ENCODE assay signal across 17 cellular contexts in the genomic region with DNA sequence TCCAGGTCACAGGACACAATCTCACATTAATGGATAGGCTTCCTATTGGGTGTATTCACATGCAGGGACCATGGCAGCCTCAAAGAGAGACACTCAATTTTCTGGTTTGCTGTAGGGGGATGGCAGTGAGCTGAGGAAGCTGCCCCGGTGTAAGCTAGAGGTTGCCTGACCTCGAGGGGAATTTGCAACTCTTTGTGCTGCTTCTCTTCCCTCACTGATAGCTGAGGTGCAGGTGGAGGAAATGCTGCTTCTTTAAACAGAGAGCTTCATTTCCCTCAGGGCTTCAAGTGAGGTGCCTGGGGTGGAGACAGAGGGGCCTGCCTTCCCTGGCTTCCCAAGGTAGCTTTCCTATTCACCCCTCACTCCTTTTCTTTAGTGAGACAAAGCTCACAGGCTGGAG.
A peak's percentile ranks its signal among the peaks of the same experiment; 100 is the strongest.
DNase-seq lines count a peak whose midpoint lies in the region; ATAC-seq and TF ChIP-seq lines count a peak whose summit lies in the region.
"Had no signal": no experiment of that assay in that cellular context is flagged by ENCODE, and none has a peak within 500 bp of the region (broad histone marks: within the 10 kb centered on the region; RNA-seq: fewer than 3 reads in every experiment).

No MANE protein-coding gene starts in this region.

- DNase-seq in activated CD8-positive, alpha-beta T cell treated with anti-CD3 and anti-CD28 coated beads, Interleukin-2, amount 10 ng/mL, durations not matched to agents 7 days and 5 days, result peak; percentile 21
- no peak for DNase-seq in activated CD8-positive, alpha-beta T cell treated with anti-CD3 and anti-CD28 coated beads for 36 hours
- peak; percentile 72 for DNase-seq in esophagus muscularis mucosa (ENCODE audit: extremely low spot score)
- no peak for DNase-seq in stimulated activated naive B cell treated with anti-CD40 and anti-IgM and Interleukin-4, amounts not matched to agents 10 μg/mL and 1 μg/mL and 100 μg/mL, for 72 hours
- DNase-seq in AG20443 (ENCODE audit: low spot score), result no peak
- DNase-seq in midbrain (lab: John Stamatoyannopoulos, UW), result no peak
- DNase-seq: Caco-2; CD4-positive, CD25-positive, alpha-beta regulatory T cell; DMS53; NCI-H1930; NK-92 treated with Interleukin-12 subunit alpha and Interleukin-12 subunit beta, amount 100 ng/mL, for 24 hours; SJCRH30 had no signal

- H3K4me3 Mint-ChIP-seq in activated CD8-positive, alpha-beta T cell treated with anti-CD3 and anti-CD28 coated beads, Interleukin-2, amount 10 ng/mL, durations not matched to agents 7 days and 5 days, result no peak overlapping the region
- no peak overlapping the region for H3K4me3 Mint-ChIP-seq in activated CD8-positive, alpha-beta T cell treated with anti-CD3 and anti-CD28 coated beads for 36 hours
- no peak overlapping the region for H3K4me3 Mint-ChIP-seq in stimulated activated naive B cell treated with anti-CD40 and anti-IgM and Interleukin-4, amounts not matched to agents 10 μg/mL and 1 μg/mL and 100 μg/mL, for 72 hours
- H3K4me3 Mint-ChIP-seq: CD4-positive, CD25-positive, alpha-beta regulatory T cell had no signal

- H3K36me3 ChIP-seq in KOPT-K1 (ENCODE audit: insufficient read depth, low read length), result no peaks in the 10 kb centered on the region
- H3K36me3 ChIP-seq in esophagus muscularis mucosa, result no peaks in the 10 kb centered on the region
- H3K36me3 ChIP-seq: HAP-1, SJCRH30 had no signal

- no peaks in the 10 kb centered on the region for H3K27me3 ChIP-seq in esophagus muscularis mucosa
- H3K27me3 ChIP-seq: SJCRH30 had no signal

- no peak for ATAC-seq in activated CD8-positive, alpha-beta T cell treated with anti-CD3 and anti-CD28 coated beads, Interleukin-2, amount 10 ng/mL, durations not matched to agents 7 days and 5 days
- ATAC-seq in activated CD8-positive, alpha-beta T cell treated with anti-CD3 and anti-CD28 coated beads for 36 hours, result no peak
- ATAC-seq in stimulated activated naive B cell treated with anti-CD40 and anti-IgM and Interleukin-4, amounts not matched to agents 10 μg/mL and 1 μg/mL and 100 μg/mL, for 72 hours (replicated peaks), result peak; percentile 69 to 74
- no peak for ATAC-seq in GM18505 (IDR thresholded peaks at IDR 0.05; ENCODE audit: unreplicated experiment)

- CTCF ChIA-PET in activated CD8-positive, alpha-beta T cell treated with anti-CD3 and anti-CD28 coated beads, Interleukin-2, amount 10 ng/mL, durations not matched to agents 7 days and 5 days (lab: Charles Lee), result interaction anchor here (1.9 kb wide), 1 partner anchor 58 kb away, joined by 10 read pairs; no protein-coding TSS in a partner anchor
- CTCF ChIA-PET in activated CD8-positive, alpha-beta T cell treated with anti-CD3 and anti-CD28 coated beads for 36 hours (lab: Charles Lee), result no interaction called here

- H3K4me3 ChIP-seq in esophagus muscularis mucosa, result no peak overlapping the region
- H3K4me3 ChIP-seq: HAP-1, SJCRH30 had no signal

- peaks cover 36% of the 10 kb centered on the region for H3K4me1 Mint-ChIP-seq in activated CD8-positive, alpha-beta T cell treated with anti-CD3 and anti-CD28 coated beads, Interleukin-2, amount 10 ng/mL, durations not matched to agents 7 days and 5 days (ENCODE audit: low read depth)
- H3K4me1 Mint-ChIP-seq in activated CD8-positive, alpha-beta T cell treated with anti-CD3 and anti-CD28 coated beads for 36 hours (ENCODE audit: low read depth), result peaks cover 21% of the 10 kb centered on the region
- H3K4me1 Mint-ChIP-seq in stimulated activated naive B cell treated with anti-CD40 and anti-IgM and Interleukin-4, amounts not matched to agents 10 μg/mL and 1 μg/mL and 100 μg/mL, for 72 hours, result peaks cover 59 to 92% of the 10 kb centered on the region in 2 donors

- H3K9me3 ChIP-seq in KOPT-K1 (ENCODE audit: insufficient read depth, low read length, poor library complexity, severe bottlenecking), result peaks cover 16% of the 10 kb centered on the region
- peaks cover 0 to 8% (median 2%) of the 10 kb centered on the region in 4 donors for H3K9me3 ChIP-seq in esophagus muscularis mucosa
- H3K9me3 ChIP-seq: HAP-1, SJCRH30 had no signal

- H3K27ac Mint-ChIP-seq in activated CD8-positive, alpha-beta T cell treated with anti-CD3 and anti-CD28 coated beads, Interleukin-2, amount 10 ng/mL, durations not matched to agents 7 days and 5 days, result peak overlapping the region; percentile 39
- H3K27ac Mint-ChIP-seq in activated CD8-positive, alpha-beta T cell treated with anti-CD3 and anti-CD28 coated beads for 36 hours, result no peak overlapping the region
- H3K27ac Mint-ChIP-seq in stimulated activated naive B cell treated with anti-CD40 and anti-IgM and Interleukin-4, amounts not matched to agents 10 μg/mL and 1 μg/mL and 100 μg/mL, for 72 hours, result peak overlapping the region; percentile 81
- H3K27ac Mint-ChIP-seq: CD4-positive, CD25-positive, alpha-beta regulatory T cell had no signal

- no peak for TF ChIP-seq CTCF in activated CD8-positive, alpha-beta T cell treated with anti-CD3 and anti-CD28 coated beads for 36 hours (IDR thresholded peaks at IDR 0.05)
- TF ChIP-seq CTCF in esophagus muscularis mucosa (IDR thresholded peaks at IDR 0.05), result no peak

- H3K4me1 ChIP-seq in esophagus muscularis mucosa, result no peaks in the 10 kb centered on the region
- H3K4me1 ChIP-seq: Caco-2, HAP-1, SJCRH30 had no signal

- H3K36me3 Mint-ChIP-seq in activated CD8-positive, alpha-beta T cell treated with anti-CD3 and anti-CD28 coated beads, Interleukin-2, amount 10 ng/mL, durations not matched to agents 7 days and 5 days (ENCODE audit: low read depth), result peaks cover 9% of the 10 kb centered on the region
- no peaks in the 10 kb centered on the region for H3K36me3 Mint-ChIP-seq in activated CD8-positive, alpha-beta T cell treated with anti-CD3 and anti-CD28 coated beads for 36 hours (ENCODE audit: low read depth)
- peaks cover 31 to 60% of the 10 kb centered on the region in 2 donors for H3K36me3 Mint-ChIP-seq in stimulated activated naive B cell treated with anti-CD40 and anti-IgM and Interleukin-4, amounts not matched to agents 10 μg/mL and 1 μg/mL and 100 μg/mL, for 72 hours

- no peak for TF ChIP-seq EP300 in esophagus muscularis mucosa (IDR thresholded peaks at IDR 0.05)

- POLR2A ChIA-PET in activated CD8-positive, alpha-beta T cell treated with anti-CD3 and anti-CD28 coated beads, Interleukin-2, amount 10 ng/mL, durations not matched to agents 7 days and 5 days (lab: Charles Lee), result no interaction called here
- POLR2A ChIA-PET in activated CD8-positive, alpha-beta T cell treated with anti-CD3 and anti-CD28 coated beads for 36 hours (lab: Charles Lee), result interaction anchor here (0.9 kb wide), 2 partner anchors 9 to 31 kb away, joined by 3 to 4 read pairs; no protein-coding TSS in a partner anchor

- TF ChIP-seq POLR2A in esophagus muscularis mucosa (IDR thresholded peaks at IDR 0.05; ENCODE audit: low read depth) (no peak), GM18505 (IDR thresholded peaks at IDR 0.05; ENCODE audit: borderline replicate concordance, extremely low read depth, insufficient read depth, insufficient read length) (no peak)

- WGBS in esophagus muscularis mucosa, result 85% methylated on average over 2 of the region's 2 CpGs

- H3K9me3 Mint-ChIP-seq in activated CD8-positive, alpha-beta T cell treated with anti-CD3 and anti-CD28 coated beads, Interleukin-2, amount 10 ng/mL, durations not matched to agents 7 days and 5 days (ENCODE audit: insufficient read depth), result peaks cover 10% of the 10 kb centered on the region
- peaks cover 9% of the 10 kb centered on the region for H3K9me3 Mint-ChIP-seq in activated CD8-positive, alpha-beta T cell treated with anti-CD3 and anti-CD28 coated beads for 36 hours
- peaks cover 0 to 9% of the 10 kb centered on the region in 2 donors for H3K9me3 Mint-ChIP-seq in stimulated activated naive B cell treated with anti-CD40 and anti-IgM and Interleukin-4, amounts not matched to agents 10 μg/mL and 1 μg/mL and 100 μg/mL, for 72 hours

- peak overlapping the region; percentile 71 for H3K27ac ChIP-seq in KOPT-K1 (ENCODE audit: low read depth, low read length, poor library complexity, severe bottlenecking)
- H3K27ac ChIP-seq in esophagus muscularis mucosa (replicated peaks in 1 of 4), result no peak overlapping the region
- H3K27ac ChIP-seq: HL-60, SJCRH30 had no signal

- intact Hi-C loops in activated CD8-positive, alpha-beta T cell treated with anti-CD3 and anti-CD28 coated beads for 36 hours (cut with micrococcal nuclease), result no loop called here
- intact Hi-C loops in esophagus muscularis mucosa (cut with DNase I), result no loop called here

- H3K27me3 Mint-ChIP-seq in activated CD8-positive, alpha-beta T cell treated with anti-CD3 and anti-CD28 coated beads, Interleukin-2, amount 10 ng/mL, durations not matched to agents 7 days and 5 days (ENCODE audit: low read depth), result no peaks in the 10 kb centered on the region
- no peaks in the 10 kb centered on the region for H3K27me3 Mint-ChIP-seq in activated CD8-positive, alpha-beta T cell treated with anti-CD3 and anti-CD28 coated beads for 36 hours
- no peaks in the 10 kb centered on the region for H3K27me3 Mint-ChIP-seq in stimulated activated naive B cell treated with anti-CD40 and anti-IgM and Interleukin-4, amounts not matched to agents 10 μg/mL and 1 μg/mL and 100 μg/mL, for 72 hours
- H3K27me3 Mint-ChIP-seq: CD4-positive, CD25-positive, alpha-beta regulatory T cell; IgD-negative memory B cell had no signal

Comparison
In these comparisons a context has a peak if more than half of its experiments do, and no peak if none do; other contexts are left out.
1. DNase-seq: peak in activated CD8-positive, alpha-beta T cell treated with anti-CD3 and anti-CD28 coated beads, Interleukin-2, amount 10 ng/mL, durations not matched to agents 7 days and 5 days (single experiment) and esophagus muscularis mucosa (single experiment); none in activated CD8-positive, alpha-beta T cell treated with anti-CD3 and anti-CD28 coated beads for 36 hours (single experiment), stimulated activated naive B cell treated with anti-CD40 and anti-IgM and Interleukin-4, amounts not matched to agents 10 μg/mL and 1 μg/mL and 100 μg/mL, for 72 hours (single experiment), AG20443 (single experiment) and midbrain (single experiment).
2. ATAC-seq: peak in stimulated activated naive B cell treated with anti-CD40 and anti-IgM and Interleukin-4, amounts not matched to agents 10 μg/mL and 1 μg/mL and 100 μg/mL, for 72 hours (2 of 2); none in activated CD8-positive, alpha-beta T cell treated with anti-CD3 and anti-CD28 coated beads, Interleukin-2, amount 10 ng/mL, durations not matched to agents 7 days and 5 days (single experiment), activated CD8-positive, alpha-beta T cell treated with anti-CD3 and anti-CD28 coated beads for 36 hours (single experiment) and GM18505 (single experiment).